Comparison of ENCODE assay signal across 2 cellular contexts in the genomic region with DNA sequence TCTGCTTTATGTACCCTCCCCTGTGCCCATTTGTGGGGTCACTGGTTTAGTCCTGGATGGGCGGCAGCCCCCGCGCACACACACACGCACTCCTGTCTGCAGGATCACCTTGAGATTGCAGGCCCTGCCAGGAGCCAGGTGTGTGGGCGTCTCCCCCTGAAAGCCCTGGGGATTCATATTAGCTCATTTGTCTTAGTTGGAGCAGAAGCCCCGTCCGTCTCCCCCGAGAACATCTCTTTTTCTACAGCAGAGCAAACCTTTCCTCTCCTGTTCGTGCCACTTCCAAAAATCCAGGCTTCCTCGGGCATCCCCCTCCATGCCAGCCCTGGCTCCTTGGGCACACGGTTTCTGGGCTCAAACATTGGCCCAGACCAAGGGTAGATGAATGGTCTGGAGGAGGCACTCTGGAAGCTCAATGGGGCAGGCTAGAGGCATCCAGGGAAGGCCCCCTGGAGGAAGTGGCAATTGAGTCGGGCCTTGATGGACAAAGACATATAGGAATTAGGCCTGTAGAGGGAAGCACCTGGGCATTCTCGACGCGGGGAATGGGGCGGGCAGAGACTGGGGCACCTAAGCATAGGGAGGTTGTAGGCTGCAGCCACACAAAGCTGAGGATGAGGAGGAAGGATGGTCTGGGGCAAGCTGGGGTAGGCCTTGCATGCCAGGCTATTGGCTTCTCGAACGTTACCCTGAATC.
TF ChIP-seq lines count a peak whose summit lies in the region.

No MANE protein-coding gene starts in this region.

TF ChIP-seq in SK-N-SH, 30 proteins besides CTCF, POLR2A, EP300 and RAD21:
- TF ChIP-seq, protein P1, sequence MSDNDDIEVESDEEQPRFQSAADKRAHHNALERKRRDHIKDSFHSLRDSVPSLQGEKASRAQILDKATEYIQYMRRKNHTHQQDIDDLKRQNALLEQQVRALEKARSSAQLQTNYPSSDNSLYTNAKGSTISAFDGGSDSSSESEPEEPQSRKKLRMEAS (IDR thresholded peaks at IDR 0.05; ENCODE audit: low read depth) = no peak
- TF ChIP-seq NFIC (IDR thresholded peaks at IDR 0.05; ENCODE audit: borderline replicate concordance) = no peak
- no peak for TF ChIP-seq RCOR1 (IDR thresholded peaks at IDR 0.05; ENCODE audit: low read length)
- no peak for TF ChIP-seq FOSL2 (IDR thresholded peaks at IDR 0.05; ENCODE audit: borderline replicate concordance, low read depth)
- TF ChIP-seq, protein P2, sequence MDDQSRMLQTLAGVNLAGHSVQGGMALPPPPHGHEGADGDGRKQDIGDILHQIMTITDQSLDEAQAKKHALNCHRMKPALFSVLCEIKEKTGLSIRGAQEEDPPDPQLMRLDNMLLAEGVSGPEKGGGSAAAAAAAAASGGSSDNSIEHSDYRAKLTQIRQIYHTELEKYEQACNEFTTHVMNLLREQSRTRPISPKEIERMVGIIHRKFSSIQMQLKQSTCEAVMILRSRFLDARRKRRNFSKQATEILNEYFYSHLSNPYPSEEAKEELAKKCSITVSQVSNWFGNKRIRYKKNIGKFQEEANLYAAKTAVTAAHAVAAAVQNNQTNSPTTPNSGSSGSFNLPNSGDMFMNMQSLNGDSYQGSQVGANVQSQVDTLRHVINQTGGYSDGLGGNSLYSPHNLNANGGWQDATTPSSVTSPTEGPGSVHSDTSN (IDR thresholded peaks at IDR 0.05) = no peak
- no peak for TF ChIP-seq EZH2phosphoT487 (IDR thresholded peaks at IDR 0.05; ENCODE audit: borderline replicate concordance, low read depth)
- TF ChIP-seq MEF2A (IDR thresholded peaks at IDR 0.05; ENCODE audit: borderline replicate concordance, low read depth) = no peak
- TF ChIP-seq CHD2 (IDR thresholded peaks at IDR 0.05; ENCODE audit: low read length, partially characterized antibody) = no peak
- no peak for TF ChIP-seq RXRA (IDR thresholded peaks at IDR 0.05; ENCODE audit: borderline replicate concordance, low read depth)
- TF ChIP-seq JUND (IDR thresholded peaks at IDR 0.05) = no peak
- TF ChIP-seq SMC3 (IDR thresholded peaks at IDR 0.05; ENCODE audit: low read depth, low read length) = no peak
- no peak for TF ChIP-seq MXI1 (IDR thresholded peaks at IDR 0.05; ENCODE audit: low read depth, low read length)
- no peak for TF ChIP-seq SIN3A (IDR thresholded peaks at IDR 0.05; ENCODE audit: borderline replicate concordance, low read depth, low read length)
- TF ChIP-seq, protein P3, sequence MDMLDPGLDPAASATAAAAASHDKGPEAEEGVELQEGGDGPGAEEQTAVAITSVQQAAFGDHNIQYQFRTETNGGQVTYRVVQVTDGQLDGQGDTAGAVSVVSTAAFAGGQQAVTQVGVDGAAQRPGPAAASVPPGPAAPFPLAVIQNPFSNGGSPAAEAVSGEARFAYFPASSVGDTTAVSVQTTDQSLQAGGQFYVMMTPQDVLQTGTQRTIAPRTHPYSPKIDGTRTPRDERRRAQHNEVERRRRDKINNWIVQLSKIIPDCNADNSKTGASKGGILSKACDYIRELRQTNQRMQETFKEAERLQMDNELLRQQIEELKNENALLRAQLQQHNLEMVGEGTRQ (IDR thresholded peaks at IDR 0.05; ENCODE audit: borderline replicate concordance, low read depth, low read length) = no peak
- no peak for TF ChIP-seq RFX5 (IDR thresholded peaks at IDR 0.05; ENCODE audit: low read length)
- no peak for TF ChIP-seq NRF1 (IDR thresholded peaks at IDR 0.05; ENCODE audit: low read depth, low read length)
- TF ChIP-seq TEAD4 (IDR thresholded peaks at IDR 0.05; ENCODE audit: borderline replicate concordance, insufficient read depth) = no peak
TF ChIP-seq in SK-N-SH: peak in this region for 0.

TF ChIP-seq in SK-N-SH treated with all-trans-retinoic acid at 6 μM for 48 hours, 23 proteins besides CTCF, POLR2A, EP300 and RAD21 (continued from another document):
- TF ChIP-seq, protein P4, sequence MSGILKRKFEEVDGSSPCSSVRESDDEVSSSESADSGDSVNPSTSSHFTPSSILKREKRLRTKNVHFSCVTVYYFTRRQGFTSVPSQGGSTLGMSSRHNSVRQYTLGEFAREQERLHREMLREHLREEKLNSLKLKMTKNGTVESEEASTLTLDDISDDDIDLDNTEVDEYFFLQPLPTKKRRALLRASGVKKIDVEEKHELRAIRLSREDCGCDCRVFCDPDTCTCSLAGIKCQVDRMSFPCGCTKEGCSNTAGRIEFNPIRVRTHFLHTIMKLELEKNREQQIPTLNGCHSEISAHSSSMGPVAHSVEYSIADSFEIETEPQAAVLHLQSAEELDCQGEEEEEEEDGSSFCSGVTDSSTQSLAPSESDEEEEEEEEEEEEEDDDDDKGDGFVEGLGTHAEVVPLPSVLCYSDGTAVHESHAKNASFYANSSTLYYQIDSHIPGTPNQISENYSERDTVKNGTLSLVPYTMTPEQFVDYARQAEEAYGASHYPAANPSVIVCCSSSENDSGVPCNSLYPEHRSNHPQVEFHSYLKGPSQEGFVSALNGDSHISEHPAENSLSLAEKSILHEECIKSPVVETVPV (CRISPR knock-in tag; IDR thresholded peaks at IDR 0.05) = no peak
- TF ChIP-seq SNAI2 (CRISPR knock-in tag; IDR thresholded peaks at IDR 0.05) (no peak), CSDC2 (CRISPR knock-in tag; IDR thresholded peaks at IDR 0.05) (no peak), TCF4 (CRISPR knock-in tag; IDR thresholded peaks at IDR 0.05; ENCODE audit: borderline replicate concordance) (no peak), ESRRG (CRISPR knock-in tag; IDR thresholded peaks at IDR 0.05) (no peak), GLIS3 (CRISPR knock-in tag; IDR thresholded peaks at IDR 0.05) (no peak), ZNF8 (CRISPR knock-in tag; IDR thresholded peaks at IDR 0.05) (no peak), ZNF70 (CRISPR knock-in tag; IDR thresholded peaks at IDR 0.05) (no peak)
- TF ChIP-seq, protein P5, sequence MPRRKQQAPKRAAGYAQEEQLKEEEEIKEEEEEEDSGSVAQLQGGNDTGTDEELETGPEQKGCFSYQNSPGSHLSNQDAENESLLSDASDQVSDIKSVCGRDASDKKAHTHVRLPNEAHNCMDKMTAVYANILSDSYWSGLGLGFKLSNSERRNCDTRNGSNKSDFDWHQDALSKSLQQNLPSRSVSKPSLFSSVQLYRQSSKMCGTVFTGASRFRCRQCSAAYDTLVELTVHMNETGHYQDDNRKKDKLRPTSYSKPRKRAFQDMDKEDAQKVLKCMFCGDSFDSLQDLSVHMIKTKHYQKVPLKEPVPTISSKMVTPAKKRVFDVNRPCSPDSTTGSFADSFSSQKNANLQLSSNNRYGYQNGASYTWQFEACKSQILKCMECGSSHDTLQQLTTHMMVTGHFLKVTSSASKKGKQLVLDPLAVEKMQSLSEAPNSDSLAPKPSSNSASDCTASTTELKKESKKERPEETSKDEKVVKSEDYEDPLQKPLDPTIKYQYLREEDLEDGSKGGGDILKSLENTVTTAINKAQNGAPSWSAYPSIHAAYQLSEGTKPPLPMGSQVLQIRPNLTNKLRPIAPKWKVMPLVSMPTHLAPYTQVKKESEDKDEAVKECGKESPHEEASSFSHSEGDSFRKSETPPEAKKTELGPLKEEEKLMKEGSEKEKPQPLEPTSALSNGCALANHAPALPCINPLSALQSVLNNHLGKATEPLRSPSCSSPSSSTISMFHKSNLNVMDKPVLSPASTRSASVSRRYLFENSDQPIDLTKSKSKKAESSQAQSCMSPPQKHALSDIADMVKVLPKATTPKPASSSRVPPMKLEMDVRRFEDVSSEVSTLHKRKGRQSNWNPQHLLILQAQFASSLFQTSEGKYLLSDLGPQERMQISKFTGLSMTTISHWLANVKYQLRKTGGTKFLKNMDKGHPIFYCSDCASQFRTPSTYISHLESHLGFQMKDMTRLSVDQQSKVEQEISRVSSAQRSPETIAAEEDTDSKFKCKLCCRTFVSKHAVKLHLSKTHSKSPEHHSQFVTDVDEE (CRISPR knock-in tag; IDR thresholded peaks at IDR 0.05) = no peak
- TF ChIP-seq, protein P6, sequence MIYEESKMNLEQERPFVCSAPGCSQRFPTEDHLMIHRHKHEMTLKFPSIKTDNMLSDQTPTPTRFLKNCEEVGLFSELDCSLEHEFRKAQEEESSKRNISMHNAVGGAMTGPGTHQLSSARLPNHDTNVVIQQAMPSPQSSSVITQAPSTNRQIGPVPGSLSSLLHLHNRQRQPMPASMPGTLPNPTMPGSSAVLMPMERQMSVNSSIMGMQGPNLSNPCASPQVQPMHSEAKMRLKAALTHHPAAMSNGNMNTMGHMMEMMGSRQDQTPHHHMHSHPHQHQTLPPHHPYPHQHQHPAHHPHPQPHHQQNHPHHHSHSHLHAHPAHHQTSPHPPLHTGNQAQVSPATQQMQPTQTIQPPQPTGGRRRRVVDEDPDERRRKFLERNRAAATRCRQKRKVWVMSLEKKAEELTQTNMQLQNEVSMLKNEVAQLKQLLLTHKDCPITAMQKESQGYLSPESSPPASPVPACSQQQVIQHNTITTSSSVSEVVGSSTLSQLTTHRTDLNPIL (CRISPR knock-in tag; IDR thresholded peaks at IDR 0.05; ENCODE audit: low read depth) = no peak
- TF ChIP-seq, protein P7, sequence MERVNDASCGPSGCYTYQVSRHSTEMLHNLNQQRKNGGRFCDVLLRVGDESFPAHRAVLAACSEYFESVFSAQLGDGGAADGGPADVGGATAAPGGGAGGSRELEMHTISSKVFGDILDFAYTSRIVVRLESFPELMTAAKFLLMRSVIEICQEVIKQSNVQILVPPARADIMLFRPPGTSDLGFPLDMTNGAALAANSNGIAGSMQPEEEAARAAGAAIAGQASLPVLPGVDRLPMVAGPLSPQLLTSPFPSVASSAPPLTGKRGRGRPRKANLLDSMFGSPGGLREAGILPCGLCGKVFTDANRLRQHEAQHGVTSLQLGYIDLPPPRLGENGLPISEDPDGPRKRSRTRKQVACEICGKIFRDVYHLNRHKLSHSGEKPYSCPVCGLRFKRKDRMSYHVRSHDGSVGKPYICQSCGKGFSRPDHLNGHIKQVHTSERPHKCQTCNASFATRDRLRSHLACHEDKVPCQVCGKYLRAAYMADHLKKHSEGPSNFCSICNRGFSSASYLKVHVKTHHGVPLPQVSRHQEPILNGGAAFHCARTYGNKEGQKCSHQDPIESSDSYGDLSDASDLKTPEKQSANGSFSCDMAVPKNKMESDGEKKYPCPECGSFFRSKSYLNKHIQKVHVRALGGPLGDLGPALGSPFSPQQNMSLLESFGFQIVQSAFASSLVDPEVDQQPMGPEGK (CRISPR knock-in tag; IDR thresholded peaks at IDR 0.05; ENCODE audit: borderline replicate concordance) = no peak
